In the genomic region with DNA sequence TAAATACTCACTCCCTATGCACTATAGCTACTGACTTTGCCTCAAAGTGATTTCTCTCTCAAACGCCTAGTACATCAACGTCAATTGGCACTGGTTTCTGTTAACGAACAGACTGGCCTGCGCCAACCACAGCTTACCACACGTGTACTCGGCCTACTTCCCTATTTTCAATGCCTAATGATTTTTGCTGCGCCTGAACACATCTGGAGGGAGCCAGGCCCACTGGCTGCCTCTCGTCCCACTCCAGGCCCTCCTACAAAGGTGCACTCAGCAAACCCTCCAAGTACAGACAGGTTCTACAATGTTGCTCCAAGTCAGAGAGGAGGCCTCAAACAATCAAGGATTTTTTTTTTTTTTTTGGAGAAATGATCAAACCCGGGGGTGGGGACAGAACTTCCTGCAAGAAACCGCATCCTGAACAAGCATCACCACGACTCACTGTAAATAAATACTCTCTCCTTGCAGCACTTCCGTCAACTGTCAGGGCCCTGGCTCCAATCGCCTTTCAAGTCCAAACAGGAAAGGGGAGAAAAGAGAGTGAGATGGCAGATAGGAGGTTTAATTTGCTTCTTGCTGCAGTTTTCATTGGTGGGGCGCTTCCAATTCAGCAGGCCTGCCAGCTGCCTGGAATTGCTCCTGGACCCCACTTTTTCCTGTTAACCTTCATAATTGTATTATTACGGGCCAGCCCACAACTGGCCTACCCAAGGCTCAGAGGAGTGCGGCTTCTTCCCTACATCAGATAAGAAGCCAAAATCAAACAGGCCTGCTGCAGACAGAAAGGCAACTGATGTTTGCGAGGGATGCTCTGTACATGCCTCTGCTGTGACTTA, we compare ENCODE assay signal across 8 cellular contexts.
DNase-seq lines count a peak whose midpoint lies in the region; ATAC-seq and TF ChIP-seq lines count a peak whose summit lies in the region.

No MANE protein-coding gene starts in this region.

- H3K27me3 Mint-ChIP-seq in activated T-cell treated with anti-CD3 and anti-CD28 coated beads, Interleukin-2, amount 50 U/mL, for 4 hours (ENCODE audit: low read depth): no peaks in the 10 kb centered on the region

- DNase-seq in NOMO-1 (lab: John Stamatoyannopoulos, UW; ENCODE audit: unreplicated experiment in 2 of 2): peak; percentile 98 to 99
- peak; percentile 43 for DNase-seq in activated T-cell treated with anti-CD3 and anti-CD28 coated beads, Interleukin-2, amount 50 U/mL, for 4 hours
- peak; percentile 42 to 67 (median 58) for DNase-seq in heart left ventricle
- peak in 2 of 3 experiments; percentile 24 to 41 for DNase-seq in stimulated activated CD4-positive, alpha-beta T cell treated with anti-CD3 and anti-CD28 coated beads, TNF-alpha, amount 100 ng/mL, for 4 hours (ENCODE audit: low read depth in 3 of 3)
- DNase-seq in G401 (ENCODE audit: low spot score): no peak
- no peak for DNase-seq in NK-92 (lab: John Stamatoyannopoulos, UW; ENCODE audit: unreplicated experiment)

- TF ChIP-seq CTCF in heart left ventricle (IDR thresholded peaks at IDR 0.05): no peak

- TF ChIP-seq POLR2A in heart left ventricle (IDR thresholded peaks at IDR 0.05): no peak

- 57 to 68% (median 63%) methylated on average over 17 of the region's 17 CpGs for WGBS in heart left ventricle, 4 donors

- peak overlapping the region; percentile 3 to 92 (median 66) for H3K27ac ChIP-seq in heart left ventricle

- H3K4me3 Mint-ChIP-seq in activated T-cell treated with anti-CD3 and anti-CD28 coated beads, Interleukin-2, amount 50 U/mL, for 4 hours: peak overlapping the region; percentile 72

- H3K4me1 Mint-ChIP-seq in activated T-cell treated with anti-CD3 and anti-CD28 coated beads, Interleukin-2, amount 50 U/mL, for 4 hours (ENCODE audit: low read depth): peaks cover 96% of the 10 kb centered on the region

- peak overlapping the region in 1 of 12 donors; percentile 21 for H3K4me3 ChIP-seq in heart left ventricle

- H3K9me3 Mint-ChIP-seq in activated T-cell treated with anti-CD3 and anti-CD28 coated beads, Interleukin-2, amount 50 U/mL, for 4 hours: no peaks in the 10 kb centered on the region

- ATAC-seq in GM18517 (IDR thresholded peaks at IDR 0.05; ENCODE audit: unreplicated experiment): peak; percentile 98
- peak; percentile 94 for ATAC-seq in HG02759 (IDR thresholded peaks at IDR 0.05; ENCODE audit: unreplicated experiment)
- peak; percentile 67 for ATAC-seq in activated T-cell treated with anti-CD3 and anti-CD28 coated beads, Interleukin-2, amount 50 U/mL, for 4 hours
- peak; percentile 28 to 81 (median 68) for ATAC-seq in heart left ventricle

- H3K27me3 ChIP-seq in heart left ventricle: no peaks in the 10 kb centered on the region

- H3K9me3 ChIP-seq in heart left ventricle: no peaks in the 10 kb centered on the region

- peaks cover 0 to 90% (median 39%) of the 10 kb centered on the region in 12 donors for H3K4me1 ChIP-seq in heart left ventricle

- H3K36me3 ChIP-seq in heart left ventricle: no peaks in the 10 kb centered on the region

- in situ Hi-C loops in G401 (cut with HindIII; ENCODE audit: low sequenced_read_pairs): no loop called here

- peaks cover 8% of the 10 kb centered on the region for H3K36me3 Mint-ChIP-seq in activated T-cell treated with anti-CD3 and anti-CD28 coated beads, Interleukin-2, amount 50 U/mL, for 4 hours (ENCODE audit: insufficient read depth)

- intact Hi-C loops in heart left ventricle (cut with DNase I): no loop called here

Comparison
In these comparisons a context has a peak if more than half of its experiments do, and no peak if none do; other contexts are left out.
1. DNase-seq: peak in NOMO-1 (2 of 2), activated T-cell treated with anti-CD3 and anti-CD28 coated beads, Interleukin-2, amount 50 U/mL, for 4 hours (single experiment), heart left ventricle (5 of 5) and stimulated activated CD4-positive, alpha-beta T cell treated with anti-CD3 and anti-CD28 coated beads, TNF-alpha, amount 100 ng/mL, for 4 hours (2 of 3); none in G401 (single experiment) and NK-92 (single experiment).
2. Peak in every context shown above with its lines, with median percentiles within 50 percentile points of each other: ATAC-seq.